In genomic region chr2:222652856-222653255, GRCh38 we compare ENCODE assay signal across 14 cellular contexts. TPM values are rescaled to one million over a fixed set of nuclear protein-coding genes. Genes with fewer than 3 reads are reported as not detected.
DNase-seq lines count a peak whose midpoint lies in the region; ATAC-seq and TF ChIP-seq lines count a peak whose summit lies in the region.
"Had no signal": no experiment of that assay in that cellular context is flagged by ENCODE, and none has a peak within 500 bp of the region (broad histone marks: within the 10 kb centered on the region; RNA-seq: fewer than 3 reads in every experiment).

No MANE protein-coding gene starts in this region.

- no peaks in the 10 kb centered on the region for H3K9me3 Mint-ChIP-seq in CD8-positive, alpha-beta memory T cell
- no peaks in the 10 kb centered on the region for H3K9me3 Mint-ChIP-seq in activated CD8-positive, alpha-beta T cell treated with anti-CD3 and anti-CD28 coated beads, Interleukin-2, amount 10 ng/mL, durations not matched to agents 7 days and 5 days (ENCODE audit: insufficient read depth)
- no peaks in the 10 kb centered on the region for H3K9me3 Mint-ChIP-seq in mesothelial cell of epicardium

- H3K9me3 ChIP-seq in CD8-positive, alpha-beta memory T cell (ENCODE audit: low read length): no peaks in the 10 kb centered on the region
- no peaks in the 10 kb centered on the region for H3K9me3 ChIP-seq in trophoblast cell (ENCODE audit: insufficient read depth, low read depth, low read length)

- TF ChIP-seq CTCF in mesothelial cell of epicardium (IDR thresholded peaks at IDR 0.05; ENCODE audit: unreplicated experiment): no peak

- peaks cover 0 to 2% of the 10 kb centered on the region in 2 donors for H3K27me3 Mint-ChIP-seq in CD8-positive, alpha-beta memory T cell
- no peaks in the 10 kb centered on the region for H3K27me3 Mint-ChIP-seq in activated CD8-positive, alpha-beta T cell treated with anti-CD3 and anti-CD28 coated beads, Interleukin-2, amount 10 ng/mL, durations not matched to agents 7 days and 5 days (ENCODE audit: low read depth)
- H3K27me3 Mint-ChIP-seq in mesothelial cell of epicardium (ENCODE audit: low read depth): no peaks in the 10 kb centered on the region

- H3K27me3 ChIP-seq in CD8-positive, alpha-beta memory T cell (ENCODE audit: insufficient read depth, low read length, poor library complexity, severe bottlenecking): no peaks in the 10 kb centered on the region
- no peaks in the 10 kb centered on the region for H3K27me3 ChIP-seq in trophoblast cell (ENCODE audit: insufficient read depth, low read length)

- H3K4me3 ChIP-seq in CD8-positive, alpha-beta memory T cell (ENCODE audit: low read length): no peak overlapping the region
- H3K4me3 ChIP-seq in trophoblast cell (ENCODE audit: low read depth, low read length): no peak overlapping the region

- H3K36me3 Mint-ChIP-seq in CD8-positive, alpha-beta memory T cell: peaks cover 0 to 25% (median 0%) of the 10 kb centered on the region in 3 donors
- H3K36me3 Mint-ChIP-seq in activated CD8-positive, alpha-beta T cell treated with anti-CD3 and anti-CD28 coated beads, Interleukin-2, amount 10 ng/mL, durations not matched to agents 7 days and 5 days (ENCODE audit: low read depth): peaks cover 18% of the 10 kb centered on the region
- H3K36me3 Mint-ChIP-seq in mesothelial cell of epicardium: no peaks in the 10 kb centered on the region

- H4K12ac ChIP-seq in trophoblast cell (ENCODE audit: low read depth, low read length): no peak overlapping the region

- no peak overlapping the region for H3K18ac ChIP-seq in trophoblast cell (ENCODE audit: low read length)

- peak overlapping the region in 6 of 8 donors; percentile 0 to 72 (median 35) for H3K27ac Mint-ChIP-seq in CD8-positive, alpha-beta memory T cell
- H3K27ac Mint-ChIP-seq in activated CD8-positive, alpha-beta T cell treated with anti-CD3 and anti-CD28 coated beads, Interleukin-2, amount 10 ng/mL, durations not matched to agents 7 days and 5 days: peak overlapping the region; percentile 13
- H3K27ac Mint-ChIP-seq in mesothelial cell of epicardium: peak overlapping the region; percentile 6

- H3K4me2 ChIP-seq in trophoblast cell (ENCODE audit: low read length): no peak overlapping the region

- no peak overlapping the region for H2AK5ac ChIP-seq in trophoblast cell (ENCODE audit: low read length)

- no peak overlapping the region for H4K8ac ChIP-seq in trophoblast cell (ENCODE audit: low read depth, low read length)

- no peak for DNase-seq in CD8-positive, alpha-beta memory T cell
- DNase-seq in LoVo (ENCODE audit: low spot score) (peak; percentile 50), mesothelial cell of epicardium (ENCODE audit: low spot score in 2 of 2, unreplicated experiment in 2 of 2) (no peak), GM19240 (ENCODE audit: insufficient read length, low spot score) (no peak), trophoblast cell (no peak)
- no peak for DNase-seq in activated CD8-positive, alpha-beta T cell treated with anti-CD3 and anti-CD28 coated beads, Interleukin-2, amount 10 ng/mL, durations not matched to agents 7 days and 5 days
- no peak for DNase-seq in stimulated activated CD4-positive, alpha-beta T cell treated with anti-CD3 and anti-CD28 coated beads, Interleukin-2, amount 100 ng/mL, for 24 hours
- DNase-seq in activated CD8-positive, alpha-beta memory T cell treated with anti-CD3 and anti-CD28 coated beads, Interleukin-2, amount 50 U/mL, for 4 hours: no peak
- DNase-seq: GOT3; stimulated activated naive CD4-positive, alpha-beta T cell treated with Interleukin-2 at 50 U/mL for 16 hours; T1000 had no signal

- H4K91ac ChIP-seq in trophoblast cell (ENCODE audit: low read depth, low read length): no peak overlapping the region

- H2BK12ac ChIP-seq in trophoblast cell (ENCODE audit: low read length): no peak overlapping the region

- no peak overlapping the region for H3K9ac ChIP-seq in trophoblast cell (ENCODE audit: low read length)

- H3K4ac ChIP-seq in trophoblast cell (ENCODE audit: low read depth, low read length): no peak overlapping the region

- H2BK120ac ChIP-seq in trophoblast cell (ENCODE audit: insufficient read depth, low read length, poor library complexity): no peak overlapping the region

- no peak for ATAC-seq in activated CD8-positive, alpha-beta T cell treated with anti-CD3 and anti-CD28 coated beads, Interleukin-2, amount 10 ng/mL, durations not matched to agents 7 days and 5 days
- ATAC-seq: Panc1 had no signal

- no peak overlapping the region for H3K14ac ChIP-seq in trophoblast cell (ENCODE audit: low read length)

- peaks cover 28% of the 10 kb centered on the region for H3K4me1 ChIP-seq in CD8-positive, alpha-beta memory T cell (ENCODE audit: insufficient read depth, low read length)
- peaks cover 2 to 3% of the 10 kb centered on the region in 2 experiments for H3K4me1 ChIP-seq in trophoblast cell (ENCODE audit: control insufficient read depth in 1 of 2, insufficient read depth in 2 of 2, low read length in 2 of 2)

- peaks cover 8% of the 10 kb centered on the region for H3K79me2 ChIP-seq in trophoblast cell (ENCODE audit: control insufficient read depth, insufficient read depth, low read length, poor library complexity)

- peaks cover 7% of the 10 kb centered on the region for H3K79me1 ChIP-seq in trophoblast cell (ENCODE audit: low read length)

- peaks cover 4% of the 10 kb centered on the region for H3K36me3 ChIP-seq in CD8-positive, alpha-beta memory T cell (ENCODE audit: insufficient read depth, low read length)
- peaks cover under 1% of the 10 kb centered on the region in 2 experiments for H3K36me3 ChIP-seq in trophoblast cell (ENCODE audit: control insufficient read depth in 1 of 2, insufficient read depth in 2 of 2, low read length in 2 of 2)

- peaks cover 45 to 73% (median 65%) of the 10 kb centered on the region in 3 donors for H3K4me1 Mint-ChIP-seq in CD8-positive, alpha-beta memory T cell
- H3K4me1 Mint-ChIP-seq in activated CD8-positive, alpha-beta T cell treated with anti-CD3 and anti-CD28 coated beads, Interleukin-2, amount 10 ng/mL, durations not matched to agents 7 days and 5 days (ENCODE audit: low read depth): peaks cover 29% of the 10 kb centered on the region
- H3K4me1 Mint-ChIP-seq in mesothelial cell of epicardium: peaks cover 25% of the 10 kb centered on the region

- CTCF ChIA-PET in CD8-positive, alpha-beta memory T cell (lab: Charles Lee): no interaction called here
- CTCF ChIA-PET in activated CD8-positive, alpha-beta T cell treated with anti-CD3 and anti-CD28 coated beads, Interleukin-2, amount 10 ng/mL, durations not matched to agents 7 days and 5 days (lab: Charles Lee): interaction anchor here (1.0 to 1.7 kb wide), 3 partner anchors 14 to 335 kb away, joined by 3 to 4 read pairs (median 4); no protein-coding TSS in a partner anchor

- peak overlapping the region; percentile 2 to 86 (median 33) for H3K4me3 Mint-ChIP-seq in CD8-positive, alpha-beta memory T cell
- peak overlapping the region; percentile 94 for H3K4me3 Mint-ChIP-seq in activated CD8-positive, alpha-beta T cell treated with anti-CD3 and anti-CD28 coated beads, Interleukin-2, amount 10 ng/mL, durations not matched to agents 7 days and 5 days
- H3K4me3 Mint-ChIP-seq in mesothelial cell of epicardium: no peak overlapping the region

- no peak overlapping the region for H3K27ac ChIP-seq in CD8-positive, alpha-beta memory T cell (ENCODE audit: low read depth, low read length)
- H3K27ac ChIP-seq in trophoblast cell (ENCODE audit: low read depth, low read length): no peak overlapping the region

- H2BK5ac ChIP-seq in trophoblast cell (ENCODE audit: low read depth, low read length, poor library complexity): no peak overlapping the region

- no peak overlapping the region for H3K23ac ChIP-seq in trophoblast cell (ENCODE audit: low read length)

- no CpG with 5 or more reads among the region's 5 CpGs for WGBS in trophoblast cell (ENCODE audit: extremely low coverage, insufficient coverage, insufficient read length)

- POLR2A ChIA-PET in CD8-positive, alpha-beta memory T cell (lab: Charles Lee): interaction anchor here (0.9 kb wide), 1 partner anchor 9 kb away, joined by 3 read pairs; no protein-coding TSS in a partner anchor
- POLR2A ChIA-PET in activated CD8-positive, alpha-beta T cell treated with anti-CD3 and anti-CD28 coated beads, Interleukin-2, amount 10 ng/mL, durations not matched to agents 7 days and 5 days (lab: Charles Lee): interaction anchor here (1.0 kb wide), 1 partner anchor 10 kb away, joined by 3 read pairs; no protein-coding TSS in a partner anchor

- no peak overlapping the region for H2AFZ ChIP-seq in trophoblast cell (ENCODE audit: insufficient read depth, low read length, poor library complexity)

RNA-seq across cellular contexts. Expression of gene FARSB, which starts 3.0 kb away (rescaled TPM):
- total RNA-seq in CD8-positive, alpha-beta memory T cell: 10 to 100 TPM; 57.0 to 58.5 TPM
- 23.8 TPM for polyA plus RNA-seq in CD8-positive, alpha-beta memory T cell
- total RNA-seq in activated CD8-positive, alpha-beta T cell treated with anti-CD3 and anti-CD28 coated beads, Interleukin-2, amount 10 ng/mL, durations not matched to agents 7 days and 5 days: 10 to 100 TPM; 26.9 to 28.0 TPM
- total RNA-seq in mesothelial cell of epicardium: 17.7 to 19.1 TPM (median 18.5 TPM) in 3 replicates
- 24.7 and 26.1 TPM in 2 replicates for polyA plus RNA-seq in trophoblast cell (2013)

RNA-seq across cellular contexts. Expression of gene MOGAT1, which starts 18.6 kb away (rescaled TPM):
- not detected for total RNA-seq in CD8-positive, alpha-beta memory T cell
- polyA plus RNA-seq in CD8-positive, alpha-beta memory T cell: not detected
- total RNA-seq in activated CD8-positive, alpha-beta T cell treated with anti-CD3 and anti-CD28 coated beads, Interleukin-2, amount 10 ng/mL, durations not matched to agents 7 days and 5 days: not detected
- total RNA-seq in mesothelial cell of epicardium: not detected in 3 replicates
- not detected in 2 replicates for polyA plus RNA-seq in trophoblast cell (2013)
- total RNA-seq: frontal cortex, posterior vena cava had no signal
